Comparison of ENCODE assay signal across 7 cellular contexts in genomic region chr1:119139857-119140176, GRCh38. TPM values are rescaled to one million over a fixed set of nuclear protein-coding genes. Genes with fewer than 3 reads are reported as not detected.
DNase-seq lines count a peak whose midpoint lies in the region; ATAC-seq and TF ChIP-seq lines count a peak whose summit lies in the region.

No MANE protein-coding gene starts in this region.

- no peak overlapping the region for H3K14ac ChIP-seq in H9 (ENCODE audit: insufficient read depth, low read length)

- no peak overlapping the region for H3K9ac ChIP-seq in H9 (ENCODE audit: extremely low read depth, insufficient read length, low read length)

- no peaks in the 10 kb centered on the region; a peak in 1 of 7 replicates for H3K36me3 Mint-ChIP-seq in H9 (ENCODE audit: insufficient read depth in 1 of 3, low read depth in 3 of 3)
- peaks cover 4% of the 10 kb centered on the region for H3K36me3 Mint-ChIP-seq in activated CD4-positive, alpha-beta memory T cell treated with anti-CD3 and anti-CD28 coated beads, Interleukin-2, amount 10 ng/mL, durations not matched to agents 7 days and 5 days (ENCODE audit: low read depth)

- intact Hi-C loops in psoas muscle (cut with DNase I) = no loop called here

- no peak overlapping the region for H4K91ac ChIP-seq in H9 (ENCODE audit: insufficient read length, low read depth, low read length)

- H2AFZ ChIP-seq in H9 (ENCODE audit: low read length) = peak overlapping the region; percentile 79

- peaks cover 0 to 5% of the 10 kb centered on the region in 2 donors for H3K36me3 ChIP-seq in psoas muscle (ENCODE audit: insufficient read depth in 1 of 2, low read depth in 1 of 2)

- H4K5ac ChIP-seq in H9 (ENCODE audit: insufficient read length, low read depth, low read length) = no peak overlapping the region

- no peak overlapping the region for H2BK20ac ChIP-seq in H9 (ENCODE audit: low read depth, low read length, poor library complexity, severe bottlenecking)

- no peak for DNase-seq in H9
- DNase-seq in NCI-H1092 treated with DMSO at 0.1 percent for 48 hours (lab: John Stamatoyannopoulos, UW) = peak; percentile 95
- DNase-seq in epithelial cell of proximal tubule (ENCODE audit: low read depth) = no peak
- DNase-seq in psoas muscle = no peak
- no peak for DNase-seq in activated CD4-positive, alpha-beta memory T cell treated with anti-CD3 and anti-CD28 coated beads, Interleukin-2, amount 10 ng/mL, durations not matched to agents 7 days and 5 days
- DNase-seq in AML-193 (lab: John Stamatoyannopoulos, UW) = no peak

- no peak overlapping the region for H3K4ac ChIP-seq in H9 (ENCODE audit: low read depth, low read length)

- H3K27ac Mint-ChIP-seq in H9 = no peak overlapping the region
- no peak overlapping the region for H3K27ac Mint-ChIP-seq in activated CD4-positive, alpha-beta memory T cell treated with anti-CD3 and anti-CD28 coated beads, Interleukin-2, amount 10 ng/mL, durations not matched to agents 7 days and 5 days

- H3K9me3 ChIP-seq in H9 (ENCODE audit: control insufficient read depth, low read depth, low read length) = no peaks in the 10 kb centered on the region
- no peaks in the 10 kb centered on the region for H3K9me3 ChIP-seq in psoas muscle

- H3K4me2 ChIP-seq in H9 (ENCODE audit: insufficient read depth, insufficient read length, low read length) = peak overlapping the region; percentile 88

- H3K27ac ChIP-seq in H9 (ENCODE audit: insufficient read length, low read depth, low read length) = peak overlapping the region; percentile 71
- H3K27ac ChIP-seq in psoas muscle = peak overlapping the region; percentile 99

- ATAC-seq in GM18520 (IDR thresholded peaks at IDR 0.05; ENCODE audit: unreplicated experiment) (peak; percentile 4), psoas muscle (peak; percentile 2 to 31 (median 6))

- whole genome bisulfite sequencing in H9 (ENCODE audit: extremely low coverage, insufficient read length, low lambda C conversion rate) = no CpG with 5 or more reads among the region's 10 CpGs
- 4 to 6% (median 5%) methylated on average over 10 of the region's 10 CpGs for WGBS in psoas muscle, 3 donors

- H3K4me3 Mint-ChIP-seq in H9 = no peak overlapping the region
- no peak overlapping the region for H3K4me3 Mint-ChIP-seq in activated CD4-positive, alpha-beta memory T cell treated with anti-CD3 and anti-CD28 coated beads, Interleukin-2, amount 10 ng/mL, durations not matched to agents 7 days and 5 days

- H3K4me3 ChIP-seq in epithelial cell of proximal tubule (ENCODE audit: low read depth, low read length) = peak overlapping the region; percentile 63
- peak overlapping the region; percentile 78 for H3K4me3 ChIP-seq in psoas muscle

- TF ChIP-seq CTCF in H9 (conservative IDR thresholded peaks at IDR 0.05) (no peak), epithelial cell of proximal tubule (conservative IDR thresholded peaks at IDR 0.05; ENCODE audit: low read depth, low read length) (no peak), psoas muscle (IDR thresholded peaks at IDR 0.05) (no peak)

- H4K20me1 ChIP-seq in H9 (ENCODE audit: control insufficient read depth, insufficient read depth, insufficient read length) = no peaks in the 10 kb centered on the region

- H3K27me3 ChIP-seq in H9 (ENCODE audit: insufficient read depth, low read length) = no peaks in the 10 kb centered on the region
- H3K27me3 ChIP-seq in psoas muscle (ENCODE audit: insufficient read depth in 3 of 3, low read length in 2 of 3) = no peaks in the 10 kb centered on the region

- no peak overlapping the region for H2BK15ac ChIP-seq in H9 (ENCODE audit: low read depth, low read length)

- H3K79me2 ChIP-seq in H9 (ENCODE audit: insufficient read depth, low read length) = no peaks in the 10 kb centered on the region

- H3K56ac ChIP-seq in H9 (ENCODE audit: insufficient read length, low read depth, low read length) = no peak overlapping the region

- H4K8ac ChIP-seq in H9 (replicated peaks; ENCODE audit: insufficient read length, low read depth, low read length) = no peak overlapping the region

- H2AK5ac ChIP-seq in H9 (ENCODE audit: insufficient read length, low read length) = no peak overlapping the region

- H3K27me3 Mint-ChIP-seq in H9 (ENCODE audit: low read depth) = no peaks in the 10 kb centered on the region
- H3K27me3 Mint-ChIP-seq in activated CD4-positive, alpha-beta memory T cell treated with anti-CD3 and anti-CD28 coated beads, Interleukin-2, amount 10 ng/mL, durations not matched to agents 7 days and 5 days = no peaks in the 10 kb centered on the region

- peak overlapping the region; percentile 15 for H3K18ac ChIP-seq in H9 (ENCODE audit: insufficient read length, low read depth, low read length)

- no peak overlapping the region for H3T11ph ChIP-seq in H9 (ENCODE audit: low read length)

- POLR2A ChIA-PET in activated CD4-positive, alpha-beta memory T cell treated with anti-CD3 and anti-CD28 coated beads, Interleukin-2, amount 10 ng/mL, durations not matched to agents 7 days and 5 days (lab: Charles Lee) = interaction anchor here (0.9 to 2.2 kb wide), 9 partner anchors 10 to 1210 kb away, joined by 3 to 6 read pairs (median 3); partner anchors contain the start of genes GDAP2 and WDR3

- H2BK120ac ChIP-seq in H9 (ENCODE audit: low read depth, low read length, poor library complexity, severe bottlenecking) = no peak overlapping the region

- no peak overlapping the region for H2BK5ac ChIP-seq in H9 (ENCODE audit: insufficient read length, low read length)

- no peak overlapping the region for H3K23ac ChIP-seq in H9 (ENCODE audit: insufficient read length, low read depth, low read length)

- peaks cover 4% of the 10 kb centered on the region for H3K23me2 ChIP-seq in H9 (ENCODE audit: insufficient read length, low read depth, low read length, poor library complexity, severe bottlenecking)

- H3K4me1 Mint-ChIP-seq in H9 = peaks cover 7 to 9% of the 10 kb centered on the region in 2 experiments
- H3K4me1 Mint-ChIP-seq in activated CD4-positive, alpha-beta memory T cell treated with anti-CD3 and anti-CD28 coated beads, Interleukin-2, amount 10 ng/mL, durations not matched to agents 7 days and 5 days = peaks cover 27% of the 10 kb centered on the region

- H3K4me1 ChIP-seq in H9 (ENCODE audit: insufficient read depth, low read length) (peaks cover 3% of the 10 kb centered on the region; the same call in 1 of the 2 replicates), psoas muscle (peaks cover 31% of the 10 kb centered on the region)

- H2BK12ac ChIP-seq in H9 (ENCODE audit: insufficient read length, low read depth, low read length) = no peak overlapping the region

- H3K79me1 ChIP-seq in H9 (ENCODE audit: insufficient read depth, low read depth, low read length, poor library complexity, severe bottlenecking) = no peaks in the 10 kb centered on the region

- CTCF ChIA-PET in activated CD4-positive, alpha-beta memory T cell treated with anti-CD3 and anti-CD28 coated beads, Interleukin-2, amount 10 ng/mL, durations not matched to agents 7 days and 5 days (lab: Charles Lee) = no interaction called here

- no peaks in the 10 kb centered on the region for H3K9me3 Mint-ChIP-seq in H9
- H3K9me3 Mint-ChIP-seq in activated CD4-positive, alpha-beta memory T cell treated with anti-CD3 and anti-CD28 coated beads, Interleukin-2, amount 10 ng/mL, durations not matched to agents 7 days and 5 days = no peaks in the 10 kb centered on the region

RNA-seq across cellular contexts. Expression of gene WARS2, which starts 0.6 kb away (rescaled TPM):
- total RNA-seq in H9 (2021) = 8.2 and 9.7 TPM in 2 replicates
- 14.8 TPM in 2 replicates for total RNA-seq in epithelial cell of proximal tubule
- 10 to 100 TPM in 3 of 4 donors, 1 to 10 TPM in 1; 7.7 to 10.8 (median 10.6) TPM for total RNA-seq in psoas muscle
- polyA plus RNA-seq in psoas muscle = 1 to 10 TPM; 3.4 to 7.8 (median 3.6) TPM
- 10 to 100 TPM in 1 of 2 experiments, 1 to 10 TPM in 1; 9.7 to 11.1 TPM for total RNA-seq in activated CD4-positive, alpha-beta memory T cell treated with anti-CD3 and anti-CD28 coated beads, Interleukin-2, amount 10 ng/mL, durations not matched to agents 7 days and 5 days
